ENCODE assay signal across 9 cellular contexts in genomic region chr3:137121704-137122314, GRCh38.
DNase-seq lines count a peak whose midpoint lies in the region; ATAC-seq and TF ChIP-seq lines count a peak whose summit lies in the region.
"Had no signal": no experiment of that assay in that cellular context is flagged by ENCODE, and none has a peak within 500 bp of the region (broad histone marks: within the 10 kb centered on the region; RNA-seq: fewer than 3 reads in every experiment).

No MANE protein-coding gene starts in this region.

- no TSS peak for BruUV-seq in A673 (replicated peaks; lab: Mats Ljungman, UMichigan)

- ATAC-seq in HG02884 (IDR thresholded peaks at IDR 0.05; ENCODE audit: unreplicated experiment) (peak; percentile 66), GM21526 (IDR thresholded peaks at IDR 0.05; ENCODE audit: low FRiP score, unreplicated experiment) (no peak), GM21576 (IDR thresholded peaks at IDR 0.05; ENCODE audit: unreplicated experiment) (no peak)

- POLR2A ChIA-PET in A673 (lab: Charles Lee; ENCODE audit: low non-redundant PET): no interaction called here

- intact Hi-C loops in A673 (cut with micrococcal nuclease; ENCODE audit: unreplicated experiment): loop anchor here (5.0 kb wide), 1 partner anchor 570 kb away; no protein-coding TSS in a partner anchor

- TF ChIP-seq CTCF in A673 (conservative IDR thresholded peaks at IDR 0.05; ENCODE audit: low read depth, low read length) (peak; percentile 78), cardiac fibroblast (IDR thresholded peaks at IDR 0.05; ENCODE audit: low read depth, low read length) (peak; percentile 74)

- no peak overlapping the region for H3K27ac ChIP-seq in A673 (ENCODE audit: low read depth, low read length, poor library complexity, severe bottlenecking)
- H3K27ac ChIP-seq: tibial nerve had no signal

- H3K27me3 ChIP-seq in A673 (replicated peaks; ENCODE audit: insufficient read depth, low read depth, low read length, poor library complexity): peaks cover 27% of the 10 kb centered on the region
- H3K27me3 ChIP-seq: tibial nerve had no signal

- CTCF ChIA-PET in A673 (lab: Charles Lee): interaction anchor here (0.6 to 0.7 kb wide), 2 partner anchors 568 to 933 kb away, joined by 3 to 5 read pairs; no protein-coding TSS in a partner anchor

- no peaks in the 10 kb centered on the region for H3K36me3 ChIP-seq in A673 (ENCODE audit: insufficient read depth, low read length, poor library complexity, severe bottlenecking)
- H3K36me3 ChIP-seq: tibial nerve had no signal

- H3K4me3 ChIP-seq in A673 (ENCODE audit: low read depth, low read length, poor library complexity, severe bottlenecking) (no peak overlapping the region), cardiac fibroblast (replicated peaks in 1 of 2; ENCODE audit: low read depth in 2 of 2, low read length in 2 of 2) (no peak overlapping the region)
- H3K4me3 ChIP-seq: tibial nerve had no signal

- in situ Hi-C loops in G401 (cut with HindIII; ENCODE audit: low sequenced_read_pairs): no loop called here

- no peaks in the 10 kb centered on the region for H3K4me1 ChIP-seq in A673 (ENCODE audit: insufficient read depth, low read length, poor library complexity, severe bottlenecking)
- H3K4me1 ChIP-seq: tibial nerve had no signal

- DNase-seq in A673 (ENCODE audit: low spot score) (peak; percentile 52), G401 (ENCODE audit: low spot score) (peak; percentile 16), NCI-H526 (lab: John Stamatoyannopoulos, UW) (peak; percentile 53 to 78), cardiac fibroblast (ENCODE audit: low read depth in 2 of 2) (peak; percentile 50 to 63), mucosa of gallbladder (ENCODE audit: low spot score) (peak; percentile 20)

- H3K9me3 ChIP-seq in A673 (ENCODE audit: low read depth, low read length, poor library complexity, severe bottlenecking): no peaks in the 10 kb centered on the region
- H3K9me3 ChIP-seq: tibial nerve had no signal
